ENCODE assay signal across 8 cellular contexts in the genomic region with DNA sequence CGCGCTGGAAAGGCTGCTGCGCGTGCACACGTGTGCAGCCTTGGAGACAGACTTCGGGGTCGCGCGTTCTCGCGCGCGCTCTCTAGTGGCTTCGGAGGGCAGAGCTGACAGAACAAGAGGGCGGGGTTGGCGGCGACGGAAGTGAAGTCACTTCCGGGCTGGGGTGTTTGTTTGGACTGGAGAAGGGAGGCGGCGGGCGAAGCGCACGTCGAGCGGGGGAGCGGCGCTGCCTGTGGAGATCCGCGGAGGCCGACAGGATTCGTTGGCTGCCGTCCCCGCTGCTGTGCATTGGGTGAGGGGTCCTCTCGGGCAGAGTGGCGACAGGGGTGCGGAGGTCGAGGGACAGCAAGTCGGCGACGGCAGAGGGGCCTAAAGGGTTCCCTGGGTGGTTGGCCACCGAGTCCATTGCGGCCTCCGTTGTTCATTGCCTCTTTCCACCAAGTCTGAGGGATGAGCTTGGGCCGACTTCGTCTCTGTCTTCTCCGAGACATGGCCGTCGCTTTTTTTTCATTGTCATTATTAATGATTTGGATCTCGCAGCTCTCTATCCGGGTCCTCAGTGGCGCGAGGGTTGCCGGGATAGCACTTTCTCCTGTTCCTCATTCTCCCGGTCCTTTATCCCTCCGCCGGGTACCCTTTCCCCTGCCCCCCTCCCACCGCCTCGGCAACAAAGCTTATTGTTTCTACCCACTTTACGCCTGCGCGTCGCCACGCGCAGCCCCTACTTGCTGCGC. TPM values are rescaled to one million over a fixed set of nuclear protein-coding genes. Genes with fewer than 3 reads are reported as not detected.
DNase-seq lines count a peak whose midpoint lies in the region; ATAC-seq, FAIRE-seq and TF ChIP-seq lines count a peak whose summit lies in the region.

Gene PAIP2 (plus strand): TSS at position 166 of the 734 bp plus-strand sequence. CDS start 21,931 bp downstream, outside the sequence.

- peak within 1 kb of the TSS; percentile 92 for H3K27ac ChIP-seq in keratinocyte (ENCODE audit: control insufficient read depth, insufficient read depth, low read length)

- no peak for FAIRE-seq in keratinocyte (lab: Jason Lieb, UNC)

- TF ChIP-seq CTCF in keratinocyte (optimal IDR thresholded peaks at IDR 0.05 in 1 of 3, IDR thresholded peaks at IDR 0.05 in 1 of 3, conservative IDR thresholded peaks at IDR 0.05 in 1 of 3; ENCODE audit: extremely low read depth in 1 of 3, insufficient read depth in 2 of 3, low read length in 3 of 3), result peak; percentile 67 to 83 (median 74)

- DNase-seq in AML-193 (lab: John Stamatoyannopoulos, UW) (peak; percentile 90 to 96), NCI-H446 treated with DMSO at 0.1 percent for 48 hours (lab: John Stamatoyannopoulos, UW) (peak; percentile 93), cerebellar cortex (ENCODE audit: low spot score) (peak; percentile 98), keratinocyte (ENCODE audit: low read depth, low spot score) (peak; percentile 86)
- peak; percentile 91 to 97 for DNase-seq in stimulated activated CD4-positive, alpha-beta T cell treated with anti-CD3 and anti-CD28 coated beads, Interleukin-15, amount 100 ng/mL, for 1 hour (ENCODE audit: low read depth in 1 of 2, low spot score in 1 of 2)

- H3K4me2 ChIP-seq in keratinocyte (ENCODE audit: control insufficient read depth, extremely low read depth, insufficient read depth, low read depth, low read length), result peak within 1 kb of the TSS; percentile 96

- H3K79me2 ChIP-seq in keratinocyte (ENCODE audit: control insufficient read depth, insufficient read depth, low read length), result peaks cover 51% of the 10 kb centered on the region

- H3K4me3 ChIP-seq in keratinocyte (ENCODE audit: control insufficient read depth in 2 of 3, extremely low read depth in 1 of 3, insufficient read depth in 2 of 3, low read depth in 1 of 3, low read length in 3 of 3), result peak within 1 kb of the TSS; percentile 73 to 95 (median 86)

- peaks cover 1 to 3% of the 10 kb centered on the region in 2 experiments for H3K36me3 ChIP-seq in keratinocyte (ENCODE audit: control insufficient read depth in 2 of 2, extremely low read depth in 1 of 2, insufficient read depth in 2 of 2, low read length in 2 of 2)

- H2AFZ ChIP-seq in keratinocyte (ENCODE audit: control insufficient read depth, low read length), result peak within 1 kb of the TSS; percentile 82

- no peaks in the 10 kb centered on the region for H3K9me3 ChIP-seq in keratinocyte (ENCODE audit: control insufficient read depth, low read depth, low read length)

- H3K27me3 ChIP-seq in keratinocyte (ENCODE audit: control insufficient read depth, extremely low read depth, insufficient read depth, low read length), result no peaks in the 10 kb centered on the region

- peaks cover 13% of the 10 kb centered on the region for H3K4me1 ChIP-seq in keratinocyte (ENCODE audit: control insufficient read depth, extremely low read depth, insufficient read depth, low read length)

- ATAC-seq in GM19035 (IDR thresholded peaks at IDR 0.05; ENCODE audit: unreplicated experiment) (peak; percentile 93), HG03354 (IDR thresholded peaks at IDR 0.05; ENCODE audit: poor library complexity, severe bottlenecking, unreplicated experiment) (peak; percentile 94)
- ATAC-seq in activated CD4-positive, CD25-positive, alpha-beta regulatory T cell treated with anti-CD3 and anti-CD28 coated beads, Interleukin-2, amount 50 U/mL, for 24 hours, result peak; percentile 90 to 92

- H3K9ac ChIP-seq in keratinocyte (ENCODE audit: control insufficient read depth, extremely low read depth, insufficient read depth, low read length), result peak within 1 kb of the TSS; percentile 89

- H3K9me1 ChIP-seq in keratinocyte (ENCODE audit: control insufficient read depth, extremely low read depth, insufficient read depth, low read length), result no peaks in the 10 kb centered on the region

- peaks cover 9% of the 10 kb centered on the region for H4K20me1 ChIP-seq in keratinocyte (ENCODE audit: control insufficient read depth, extremely low read depth, insufficient read depth, low read length)

- dilution Hi-C loops in keratinocyte (cut with MboI; ENCODE audit: extremely low pct_ligation_motif_present, low sequenced_read_pairs), result no loop called here

RNA-seq across cellular contexts. Expression of gene PAIP2, which starts in this region (rescaled TPM):
- 31.0 to 65.6 TPM (median 43.8 TPM) in 3 replicates for polyA plus RNA-seq in keratinocyte
- polyA plus RNA-seq in keratinocyte (2011; ENCODE audit: low read depth), result 80.5 TPM
- polyA plus RNA-seq in keratinocyte (2011; cell fraction: cytosol; rRNA removed), result 36.1 and 63.7 TPM in 2 replicates
- polyA plus RNA-seq in keratinocyte (2011; cell fraction: nucleus; rRNA removed), result 22.0 and 33.2 TPM in 2 replicates
- 41.7 and 65.0 TPM in 2 replicates for polyA plus RNA-seq in keratinocyte (2012; ENCODE audit: low replicate concordance)
- polyA minus RNA-seq in keratinocyte, result 7.7 to 32.7 TPM (median 10.2 TPM) in 3 replicates
- 50.8 TPM for polyA minus RNA-seq in keratinocyte (2011; cell fraction: cytosol; rRNA and poly(A)+ RNA removed)
- 7.9 and 13.3 TPM in 2 replicates for polyA minus RNA-seq in keratinocyte (2011; cell fraction: nucleus; rRNA and poly(A)+ RNA removed)

Comparison
In these comparisons a context has a peak if more than half of its experiments do, and no peak if none do; other contexts are left out.
1. Peak in every context shown above with its lines: DNase-seq, ATAC-seq, H3K4me3 ChIP-seq and H3K27ac ChIP-seq.